ENCODE assay signal across 17 cellular contexts in genomic region chr16:72247821-72248253, GRCh38.
DNase-seq lines count a peak whose midpoint lies in the region; ATAC-seq, FAIRE-seq and TF ChIP-seq lines count a peak whose summit lies in the region.
"Had no signal": no experiment of that assay in that cellular context is flagged by ENCODE, and none has a peak within 500 bp of the region (broad histone marks: within the 10 kb centered on the region; RNA-seq: fewer than 3 reads in every experiment).

No MANE protein-coding gene starts in this region.

- H3K36me3 ChIP-seq in tibial artery (no peaks in the 10 kb centered on the region), lower lobe of right lung (no peaks in the 10 kb centered on the region)
- H3K36me3 ChIP-seq: ovary, WERI-Rb-1 had no signal

- no peak for ATAC-seq in HG03378 (IDR thresholded peaks at IDR 0.05; ENCODE audit: unreplicated experiment)
- no peak for ATAC-seq in lower lobe of right lung
- ATAC-seq: activated T-helper 17 cell treated with anti-CD3 and anti-CD28 coated beads, Interleukin-2, amount 50 U/mL, for 72 hours; stimulated activated naive CD8-positive, alpha-beta T cell treated with anti-CD3 and anti-CD28 coated beads, Interleukin-15, amount 100 ng/mL, for 72 hours had no signal

- peaks cover 0 to 12% (median 0%) of the 10 kb centered on the region in 4 donors for H3K4me1 ChIP-seq in tibial artery
- H3K4me1 ChIP-seq in lower lobe of right lung, result no peaks in the 10 kb centered on the region

- TF ChIP-seq CTCF in cardiac fibroblast (IDR thresholded peaks at IDR 0.05; ENCODE audit: low read depth, low read length) (no peak), tibial artery (IDR thresholded peaks at IDR 0.05) (no peak), lower lobe of right lung (IDR thresholded peaks at IDR 0.05) (no peak)

- H3K27me3 ChIP-seq in tibial artery (no peaks in the 10 kb centered on the region), lower lobe of right lung (ENCODE audit: low read depth) (no peaks in the 10 kb centered on the region)
- H3K27me3 ChIP-seq: ovary had no signal

- H3K9me3 ChIP-seq in tibial artery, result no peaks in the 10 kb centered on the region
- H3K9me3 ChIP-seq in lower lobe of right lung, result no peaks in the 10 kb centered on the region
- H3K9me3 ChIP-seq: ovary had no signal

- H3K4me3 ChIP-seq in cardiac fibroblast (replicated peaks in 1 of 2; ENCODE audit: low read depth in 2 of 2, low read length in 2 of 2), result no peak overlapping the region
- H3K4me3 ChIP-seq in tibial artery, result no peak overlapping the region
- no peak overlapping the region for H3K4me3 ChIP-seq in lower lobe of right lung
- H3K4me3 ChIP-seq: ovary had no signal

- H3K27ac ChIP-seq in tibial artery (peak overlapping the region; percentile 6 to 8), lower lobe of right lung (no peak overlapping the region)
- H3K27ac ChIP-seq: WERI-Rb-1 had no signal

- intact Hi-C loops in tibial artery (cut with DNase I; ENCODE audit: low total_unique reads) (no loop called here), lower lobe of right lung (cut with DNase I) (no loop called here)

- DNase-seq in LHCN-M2 (ENCODE audit: low read depth) (peak; percentile 70), cardiac fibroblast (ENCODE audit: low read depth in 2 of 2) (peak; percentile 56 to 64), tibial artery (peak in 1 of 2 donors; percentile 27), NCI-H2107 (lab: John Stamatoyannopoulos, UW) (no peak), lower lobe of right lung (no peak)
- DNase-seq: activated CD8-positive, alpha-beta memory T cell treated with anti-CD3 and anti-CD28 coated beads for 24 hours; islet precursor cell; NCI-H187 treated with DMSO at 0.1 percent for 48 hours; NCI-H526; stimulated activated naive CD8-positive, alpha-beta T cell treated with anti-CD3 and anti-CD28 coated beads, Interleukin-15, amount 100 ng/mL, for 72 hours; SW 1271; WERI-Rb-1 had no signal

- FAIRE-seq in islet of Langerhans (lab: Jason Lieb, UNC), result peak; percentile 13
- FAIRE-seq: GM12892 had no signal

Comparison
In these comparisons a context has a peak if more than half of its experiments do, and no peak if none do; other contexts are left out.
1. DNase-seq: peak in LHCN-M2 (single experiment) and cardiac fibroblast (2 of 2); none in NCI-H2107 (single experiment) and lower lobe of right lung (single experiment).